Comparison of ENCODE assay signal across 8 cellular contexts in genomic region chr13:80030491-80030890, GRCh38.
DNase-seq lines count a peak whose midpoint lies in the region; ATAC-seq and TF ChIP-seq lines count a peak whose summit lies in the region.

No MANE protein-coding gene starts in this region.

- H3K4me3 ChIP-seq in body of pancreas (no peak overlapping the region), ascending aorta (no peak overlapping the region)

- ATAC-seq in HG03469 (IDR thresholded peaks at IDR 0.05; ENCODE audit: unreplicated experiment) (peak; percentile 54), body of pancreas (peak; percentile 56), HG02884 (IDR thresholded peaks at IDR 0.05; ENCODE audit: unreplicated experiment) (no peak)

- 31 to 34% methylated on average over 3 of the region's 3 CpGs for WGBS in body of pancreas, 2 donors

- TF ChIP-seq CTCF in GM12873 (IDR thresholded peaks at IDR 0.05; ENCODE audit: insufficient read depth, low read depth, low read length, missing control alignments) (peak; percentile 12), body of pancreas (IDR thresholded peaks at IDR 0.05) (peak in 4 of 7 experiments; percentile 16 to 41 (median 38)), ascending aorta (IDR thresholded peaks at IDR 0.05) (peak in 1 of 3 experiments; percentile 11)

- no peaks in the 10 kb centered on the region for H3K9me3 ChIP-seq in body of pancreas
- no peaks in the 10 kb centered on the region for H3K9me3 ChIP-seq in ascending aorta

- H3K27ac ChIP-seq in body of pancreas (no peak overlapping the region), ascending aorta (no peak overlapping the region)

- H3K27me3 ChIP-seq in body of pancreas (no peaks in the 10 kb centered on the region), ascending aorta (no peaks in the 10 kb centered on the region)

- TF ChIP-seq POLR2A in body of pancreas (IDR thresholded peaks at IDR 0.05), result no peak

- intact Hi-C loops in body of pancreas (cut with DNase I) (no loop called here), ascending aorta (cut with DNase I) (no loop called here)

- H3K36me3 ChIP-seq in body of pancreas (replicated peaks in 1 of 2; ENCODE audit: insufficient read depth in 1 of 2, low read depth in 2 of 2) (no peaks in the 10 kb centered on the region), ascending aorta (no peaks in the 10 kb centered on the region)

- DNase-seq in body of pancreas, result peak; percentile 19 to 32 (median 23)
- peak; percentile 63 for DNase-seq in myocyte (ENCODE audit: low read depth)
- DNase-seq in germinal center (ENCODE audit: low spot score), result no peak
- DNase-seq in activated T-cell treated with anti-CD3 and anti-CD28 coated beads, Interleukin-2, amount 50 U/mL, for 48 hours, result no peak
- no peak for DNase-seq in ascending aorta (ENCODE audit: low spot score in 2 of 2)

- H3K4me1 ChIP-seq in body of pancreas (peaks cover 19% of the 10 kb centered on the region), ascending aorta (no peaks in the 10 kb centered on the region)

Comparison
In these comparisons a context has a peak if more than half of its experiments do, and no peak if none do; other contexts are left out.
1. DNase-seq: peak in body of pancreas (4 of 4) and myocyte (single experiment); none in germinal center (single experiment), activated T-cell treated with anti-CD3 and anti-CD28 coated beads, Interleukin-2, amount 50 U/mL, for 48 hours (0 of 2) and ascending aorta (0 of 2).